In genomic region chr2:46983065-46983801, GRCh38 we compare ENCODE assay signal across 8 cellular contexts. TPM values are rescaled to one million over a fixed set of nuclear protein-coding genes. Genes with fewer than 3 reads are reported as not detected.
A peak's percentile ranks its signal among the peaks of the same experiment; 100 is the strongest.
DNase-seq lines count a peak whose midpoint lies in the region; ATAC-seq and TF ChIP-seq lines count a peak whose summit lies in the region.

No MANE protein-coding gene starts in this region.

- no peak for ATAC-seq in activated T-cell treated with anti-CD3 and anti-CD28 coated beads, Interleukin-2, amount 50 U/mL, for 72 hours (replicated peaks in 1 of 2)
- ATAC-seq in activated T-cell treated with anti-CD3 and anti-CD28 coated beads, Interleukin-2, amount 50 U/mL, for 4 hours = no peak
- ATAC-seq in HG02571 (IDR thresholded peaks at IDR 0.05; ENCODE audit: unreplicated experiment) = peak; percentile 37

- H3K27me3 Mint-ChIP-seq in activated T-cell treated with anti-CD3 and anti-CD28 coated beads, Interleukin-2, amount 50 U/mL, for 72 hours (ENCODE audit: low read depth) = no peaks in the 10 kb centered on the region
- H3K27me3 Mint-ChIP-seq in activated T-cell treated with anti-CD3 and anti-CD28 coated beads, Interleukin-2, amount 50 U/mL, for 4 hours (ENCODE audit: low read depth) = no peaks in the 10 kb centered on the region

- no peak overlapping the region for H3K27ac Mint-ChIP-seq in activated T-cell treated with anti-CD3 and anti-CD28 coated beads, Interleukin-2, amount 50 U/mL, for 72 hours

- H3K4me1 Mint-ChIP-seq in activated T-cell treated with anti-CD3 and anti-CD28 coated beads, Interleukin-2, amount 50 U/mL, for 72 hours (ENCODE audit: low read depth) = peaks cover 90% of the 10 kb centered on the region
- H3K4me1 Mint-ChIP-seq in activated T-cell treated with anti-CD3 and anti-CD28 coated beads, Interleukin-2, amount 50 U/mL, for 4 hours (ENCODE audit: low read depth) = peaks cover 62% of the 10 kb centered on the region

- no peak for TF ChIP-seq CTCF in choroid plexus epithelial cell (conservative IDR thresholded peaks at IDR 0.05; ENCODE audit: low read depth, low read length)

- peaks cover 10 to 23% of the 10 kb centered on the region in 2 donors for H3K36me3 Mint-ChIP-seq in activated T-cell treated with anti-CD3 and anti-CD28 coated beads, Interleukin-2, amount 50 U/mL, for 72 hours (ENCODE audit: insufficient read depth in 2 of 2)
- H3K36me3 Mint-ChIP-seq in activated T-cell treated with anti-CD3 and anti-CD28 coated beads, Interleukin-2, amount 50 U/mL, for 4 hours (ENCODE audit: insufficient read depth) = peaks cover 3% of the 10 kb centered on the region

- H3K4me3 Mint-ChIP-seq in activated T-cell treated with anti-CD3 and anti-CD28 coated beads, Interleukin-2, amount 50 U/mL, for 72 hours = peak overlapping the region; percentile 25 to 42
- H3K4me3 Mint-ChIP-seq in activated T-cell treated with anti-CD3 and anti-CD28 coated beads, Interleukin-2, amount 50 U/mL, for 4 hours = no peak overlapping the region

- no peak overlapping the region for H3K4me3 ChIP-seq in choroid plexus epithelial cell (ENCODE audit: low read depth, low read length)

- H3K9me3 Mint-ChIP-seq in activated T-cell treated with anti-CD3 and anti-CD28 coated beads, Interleukin-2, amount 50 U/mL, for 72 hours = no peaks in the 10 kb centered on the region
- H3K9me3 Mint-ChIP-seq in activated T-cell treated with anti-CD3 and anti-CD28 coated beads, Interleukin-2, amount 50 U/mL, for 4 hours = no peaks in the 10 kb centered on the region

- no peak for DNase-seq in activated T-cell treated with anti-CD3 and anti-CD28 coated beads, Interleukin-2, amount 50 U/mL, for 72 hours
- DNase-seq in activated T-cell treated with anti-CD3 and anti-CD28 coated beads, Interleukin-2, amount 50 U/mL, for 4 hours = no peak
- DNase-seq in NCI-H524 (lab: John Stamatoyannopoulos, UW) = peak; percentile 76 to 94
- DNase-seq in choroid plexus epithelial cell (ENCODE audit: low read depth) = peak; percentile 68
- DNase-seq in renal cortical epithelial cell (ENCODE audit: low read depth) = peak; percentile 56
- no peak for DNase-seq in stimulated activated CD4-positive, alpha-beta T cell treated with anti-CD3 and anti-CD28 coated beads, Interleukin-4, amount 100 ng/mL, for 4 hours
- DNase-seq in DMS79 treated with DMSO at 0.1 percent for 48 hours (lab: John Stamatoyannopoulos, UW) = no peak

RNA-seq across cellular contexts. Expression of gene TTC7A, which starts 42.2 kb away (rescaled TPM):
- total RNA-seq in activated T-cell treated with anti-CD3 and anti-CD28 coated beads, Interleukin-2, amount 50 U/mL, for 72 hours = 10 to 100 TPM; 68.2 to 93.1 TPM
- 10 to 100 TPM; 24.2 to 31.1 (median 27.5) TPM for total RNA-seq in activated T-cell treated with anti-CD3 and anti-CD28 coated beads, Interleukin-2, amount 50 U/mL, for 4 hours
- total RNA-seq in renal cortical epithelial cell = 19.8 and 30.7 TPM in 2 replicates

Comparison
In these comparisons a context has a peak if more than half of its experiments do, and no peak if none do; other contexts are left out.
1. DNase-seq: peak in NCI-H524 (2 of 2), choroid plexus epithelial cell (single experiment) and renal cortical epithelial cell (single experiment); none in activated T-cell treated with anti-CD3 and anti-CD28 coated beads, Interleukin-2, amount 50 U/mL, for 72 hours (0 of 2), activated T-cell treated with anti-CD3 and anti-CD28 coated beads, Interleukin-2, amount 50 U/mL, for 4 hours (single experiment), stimulated activated CD4-positive, alpha-beta T cell treated with anti-CD3 and anti-CD28 coated beads, Interleukin-4, amount 100 ng/mL, for 4 hours (0 of 2) and DMS79 treated with DMSO at 0.1 percent for 48 hours (single experiment).